Comparison of ENCODE assay signal across 1 cellular context in the genomic region with DNA sequence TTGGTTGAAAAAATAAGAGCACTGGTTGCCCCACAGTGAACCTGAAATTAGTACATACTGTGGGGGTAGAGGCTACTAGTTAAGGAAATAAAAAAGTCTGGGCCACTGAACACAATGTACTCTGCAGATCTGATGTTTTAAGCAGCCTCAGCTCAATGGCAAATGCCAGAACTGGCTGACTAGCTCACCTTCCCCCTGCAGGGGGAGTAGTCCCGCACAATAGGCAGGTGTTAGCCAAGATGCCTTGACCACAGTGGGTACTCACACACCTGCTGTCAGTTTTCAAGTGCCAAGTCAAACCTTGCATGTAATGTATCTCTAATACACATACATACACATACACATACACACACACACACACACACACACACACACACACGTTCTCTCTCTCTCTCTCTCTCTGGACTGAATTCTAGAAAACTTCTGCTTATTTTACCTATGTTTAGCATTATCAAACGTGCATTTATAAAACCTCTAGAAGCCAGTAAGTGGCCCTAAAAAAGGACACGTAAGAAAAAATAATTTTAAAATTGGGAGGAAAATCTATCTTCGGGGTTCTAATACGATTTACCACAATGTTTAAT.
TF ChIP-seq lines count a peak whose summit lies in the region.

No MANE protein-coding gene starts in this region.

TF ChIP-seq in K562, 482 proteins besides CTCF, POLR2A, EP300 and RAD21:
- TF ChIP-seq BACH1 (tag; IDR thresholded peaks at IDR 0.05) (no peak), DNMT1 (IDR thresholded peaks at IDR 0.05) (0 out of 2 replicates have a peak, but pooled peaks have one; percentile 57), ETV1 (tag; conservative IDR thresholded peaks at IDR 0.05; ENCODE audit: low read depth) (no peak), CREM (IDR thresholded peaks at IDR 0.05; ENCODE audit: low read depth) (no peak), SMC3 (conservative IDR thresholded peaks at IDR 0.05; ENCODE audit: insufficient read depth, low read depth, low read length) (peak; percentile 31; the same call in 1 of the 2 replicates), SIN3A (IDR thresholded peaks at IDR 0.05; ENCODE audit: borderline replicate concordance in 2 of 2, control insufficient read depth in 1 of 2, low read depth in 2 of 2, low read length in 2 of 2) (no peak)
- TF ChIP-seq, protein P1, sequence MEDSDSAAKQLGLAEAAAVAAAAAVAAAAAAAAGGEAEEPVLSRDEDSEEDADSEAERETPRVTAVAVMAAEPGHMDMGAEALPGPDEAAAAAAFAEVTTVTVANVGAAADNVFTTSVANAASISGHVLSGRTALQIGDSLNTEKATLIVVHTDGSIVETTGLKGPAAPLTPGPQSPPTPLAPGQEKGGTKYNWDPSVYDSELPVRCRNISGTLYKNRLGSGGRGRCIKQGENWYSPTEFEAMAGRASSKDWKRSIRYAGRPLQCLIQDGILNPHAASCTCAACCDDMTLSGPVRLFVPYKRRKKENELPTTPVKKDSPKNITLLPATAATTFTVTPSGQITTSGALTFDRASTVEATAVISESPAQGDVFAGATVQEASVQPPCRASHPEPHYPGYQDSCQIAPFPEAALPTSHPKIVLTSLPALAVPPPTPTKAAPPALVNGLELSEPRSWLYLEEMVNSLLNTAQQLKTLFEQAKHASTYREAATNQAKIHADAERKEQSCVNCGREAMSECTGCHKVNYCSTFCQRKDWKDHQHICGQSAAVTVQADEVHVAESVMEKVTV (CRISPR knock-in tag; IDR thresholded peaks at IDR 0.05), result 0 out of 2 replicates have a peak, but pooled peaks have one; percentile 5
- TF ChIP-seq, protein P2, sequence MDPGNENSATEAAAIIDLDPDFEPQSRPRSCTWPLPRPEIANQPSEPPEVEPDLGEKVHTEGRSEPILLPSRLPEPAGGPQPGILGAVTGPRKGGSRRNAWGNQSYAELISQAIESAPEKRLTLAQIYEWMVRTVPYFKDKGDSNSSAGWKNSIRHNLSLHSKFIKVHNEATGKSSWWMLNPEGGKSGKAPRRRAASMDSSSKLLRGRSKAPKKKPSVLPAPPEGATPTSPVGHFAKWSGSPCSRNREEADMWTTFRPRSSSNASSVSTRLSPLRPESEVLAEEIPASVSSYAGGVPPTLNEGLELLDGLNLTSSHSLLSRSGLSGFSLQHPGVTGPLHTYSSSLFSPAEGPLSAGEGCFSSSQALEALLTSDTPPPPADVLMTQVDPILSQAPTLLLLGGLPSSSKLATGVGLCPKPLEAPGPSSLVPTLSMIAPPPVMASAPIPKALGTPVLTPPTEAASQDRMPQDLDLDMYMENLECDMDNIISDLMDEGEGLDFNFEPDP (CRISPR knock-in tag; IDR thresholded peaks at IDR 0.05), result no peak
- TF ChIP-seq, protein P3, sequence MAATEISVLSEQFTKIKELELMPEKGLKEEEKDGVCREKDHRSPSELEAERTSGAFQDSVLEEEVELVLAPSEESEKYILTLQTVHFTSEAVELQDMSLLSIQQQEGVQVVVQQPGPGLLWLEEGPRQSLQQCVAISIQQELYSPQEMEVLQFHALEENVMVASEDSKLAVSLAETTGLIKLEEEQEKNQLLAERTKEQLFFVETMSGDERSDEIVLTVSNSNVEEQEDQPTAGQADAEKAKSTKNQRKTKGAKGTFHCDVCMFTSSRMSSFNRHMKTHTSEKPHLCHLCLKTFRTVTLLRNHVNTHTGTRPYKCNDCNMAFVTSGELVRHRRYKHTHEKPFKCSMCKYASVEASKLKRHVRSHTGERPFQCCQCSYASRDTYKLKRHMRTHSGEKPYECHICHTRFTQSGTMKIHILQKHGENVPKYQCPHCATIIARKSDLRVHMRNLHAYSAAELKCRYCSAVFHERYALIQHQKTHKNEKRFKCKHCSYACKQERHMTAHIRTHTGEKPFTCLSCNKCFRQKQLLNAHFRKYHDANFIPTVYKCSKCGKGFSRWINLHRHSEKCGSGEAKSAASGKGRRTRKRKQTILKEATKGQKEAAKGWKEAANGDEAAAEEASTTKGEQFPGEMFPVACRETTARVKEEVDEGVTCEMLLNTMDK (IDR thresholded peaks at IDR 0.05; ENCODE audit: borderline replicate concordance, insufficient read depth, low read depth, low read length, poor library complexity, severe bottlenecking), result peak; percentile 61
